In the genomic region with DNA sequence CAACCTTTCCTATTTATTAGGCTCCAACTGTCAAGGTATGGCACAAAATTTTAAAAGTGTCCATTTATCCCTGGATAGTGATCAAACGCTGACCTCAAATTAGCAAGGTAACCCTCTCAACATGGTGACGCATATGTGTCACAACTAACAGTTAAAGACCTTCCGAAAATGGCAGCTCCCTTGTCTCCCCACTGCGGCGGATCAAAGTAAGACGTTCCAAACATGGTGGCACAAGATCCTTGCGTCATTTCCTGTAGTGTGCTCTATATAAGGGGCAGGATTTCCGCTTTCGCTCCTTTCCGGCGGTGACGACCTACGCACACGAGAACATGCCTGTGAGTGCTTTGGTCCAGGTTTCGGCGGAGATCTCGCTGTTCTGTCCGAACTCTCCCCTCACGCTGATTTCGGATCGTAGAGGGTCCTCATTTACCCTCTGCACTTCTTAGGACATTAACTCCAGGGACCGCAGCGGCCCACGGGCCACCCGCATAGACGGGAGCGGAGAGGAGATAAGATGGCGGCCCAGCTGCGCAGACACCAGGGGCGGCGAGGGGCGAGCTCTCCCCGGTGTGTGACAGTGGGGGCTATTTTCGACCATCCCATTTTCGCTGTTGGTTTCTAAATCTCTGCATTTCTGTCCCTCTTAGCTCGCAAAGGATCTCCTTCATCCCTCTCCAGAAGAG, we compare ENCODE assay signal across 8 cellular contexts. TPM values are rescaled to one million over a fixed set of nuclear protein-coding genes. Genes with fewer than 3 reads are reported as not detected.
DNase-seq lines count a peak whose midpoint lies in the region; ATAC-seq and TF ChIP-seq lines count a peak whose summit lies in the region.

Gene RPS27, plus strand, starts transcription at position 295 of the 683 bp plus-strand sequence. Its CDS starts 35 bp downstream, at position 330.

- WGBS in psoas muscle, 3 donors: 0 to 1% (median 0%) methylated on average over 36 of the region's 36 CpGs

- H3K27ac ChIP-seq in right atrium auricular region (peak within 1 kb of the TSS; percentile 91 to 97), psoas muscle (peak within 1 kb of the TSS; percentile 98), uterus (peak within 1 kb of the TSS; percentile 94 to 99)

- in situ Hi-C loops in GM13977 (cut with MboI; ENCODE audit: low pct_unique_long_range_greater_than_20kb, low sequenced_read_pairs, unreplicated experiment): loop anchor here (25.0 kb wide), 1 partner anchor 478 kb away; no protein-coding TSS in a partner anchor

- intact Hi-C loops in T-helper 2 cell treated with Interferon-gamma antibody and Interleukin-4, amounts not matched to agents 100 ng/mL and 5 ng/mL, for 36 hours (cut with micrococcal nuclease): loop anchor here (1.0 to 10.0 kb wide), 10 partner anchors 13 to 354 kb away; partner anchors contain the start of genes CRTC2, HAX1, JTB and NPR1
- intact Hi-C loops in psoas muscle (cut with DNase I): loop anchor here in 1 of 2 donors (10.0 kb wide), 1 partner anchor 284 kb away; the partner anchor contains the start of gene HAX1
- intact Hi-C loops in uterus (cut with DNase I; ENCODE audit: low total_unique reads): loop anchor here (5.0 kb wide), 1 partner anchor 193 kb away; no protein-coding TSS in a partner anchor

- peaks cover 44% of the 10 kb centered on the region for H3K36me3 ChIP-seq in right atrium auricular region
- H3K36me3 ChIP-seq in psoas muscle (ENCODE audit: insufficient read depth in 1 of 2, low read depth in 1 of 2): peaks cover 10 to 45% of the 10 kb centered on the region in 2 donors
- H3K36me3 ChIP-seq in uterus: no peaks in the 10 kb centered on the region

- DNase-seq in GM13977 (ENCODE audit: low spot score) (peak; percentile 95), NCI-H187 treated with DMSO at 0.1 percent for 48 hours (lab: John Stamatoyannopoulos, UW) (peak; percentile 99), anterior cingulate cortex (lab: John Stamatoyannopoulos, UW) (peak; percentile 22 to 96 (median 85)), right atrium auricular region (ENCODE audit: low spot score) (peak; percentile 96), psoas muscle (peak; percentile 86 to 93), uterus (peak; percentile 87 to 96)

- no peak for TF ChIP-seq CTCF in GM13977 (IDR thresholded peaks at IDR 0.05; ENCODE audit: extremely low read depth, insufficient read depth, missing control alignments)
- TF ChIP-seq CTCF in right atrium auricular region (IDR thresholded peaks at IDR 0.05): no peak
- TF ChIP-seq CTCF in psoas muscle (IDR thresholded peaks at IDR 0.05): no peak
- TF ChIP-seq CTCF in uterus (IDR thresholded peaks at IDR 0.05): peak in 2 of 4 experiments; percentile 30 to 33

- no peaks in the 10 kb centered on the region for H3K9me3 ChIP-seq in right atrium auricular region
- no peaks in the 10 kb centered on the region for H3K9me3 ChIP-seq in psoas muscle
- no peaks in the 10 kb centered on the region for H3K9me3 ChIP-seq in uterus

- peak; percentile 94 to 98 for TF ChIP-seq POLR2A in uterus (IDR thresholded peaks at IDR 0.05)

- peak within 1 kb of the TSS; percentile 83 to 86 for H3K4me3 ChIP-seq in right atrium auricular region
- H3K4me3 ChIP-seq in psoas muscle: peak within 1 kb of the TSS; percentile 93
- peak within 1 kb of the TSS; percentile 74 to 99 for H3K4me3 ChIP-seq in uterus

- H3K27me3 ChIP-seq in right atrium auricular region (no peaks in the 10 kb centered on the region), psoas muscle (ENCODE audit: insufficient read depth in 3 of 3, low read length in 2 of 3) (no peaks in the 10 kb centered on the region), uterus (no peaks in the 10 kb centered on the region)

- H3K4me1 ChIP-seq in right atrium auricular region (peaks cover 0 to 39% of the 10 kb centered on the region in 2 donors), psoas muscle (peaks cover 25% of the 10 kb centered on the region), uterus (peaks cover 0 to 16% of the 10 kb centered on the region in 2 donors)

- ATAC-seq in HG02885 (IDR thresholded peaks at IDR 0.05; ENCODE audit: poor library complexity, unreplicated experiment): peak; percentile 80
- peak; percentile 82 to 85 (median 84) for ATAC-seq in psoas muscle

RNA-seq across cellular contexts. Expression of gene RPS27, which starts in this region (rescaled TPM):
- total RNA-seq in T-helper 2 cell treated with Interferon-gamma antibody and Interleukin-4, amounts not matched to agents 100 ng/mL and 5 ng/mL, for 36 hours: 1,752 and 1,899 TPM in 2 replicates
- total RNA-seq in right atrium auricular region (1,000 to 10,000 TPM in 1 of 2 donors, 100 to 1,000 TPM in 1; 709 to 1,582 TPM), psoas muscle (1,000 to 10,000 TPM in 2 of 4 donors, 100 to 1,000 TPM in 2; 653 to 1,325 (median 1,012) TPM), uterus (1,000 to 10,000 TPM in 3 of 4 donors, 100 to 1,000 TPM in 1; 826 to 6,388 (median 2,664) TPM)
- polyA plus RNA-seq in psoas muscle: 1,000 to 10,000 TPM; 7,773 to 8,046 (median 8,035) TPM

Comparison
In these comparisons a context has a peak if more than half of its experiments do, and no peak if none do; other contexts are left out.
1. Peak in every context shown above with its lines: DNase-seq, ATAC-seq, H3K4me3 ChIP-seq and H3K27ac ChIP-seq.